ENCODE assay signal across 21 cellular contexts in genomic region chr16:68377667-68378420, GRCh38.
DNase-seq lines count a peak whose midpoint lies in the region; ATAC-seq, FAIRE-seq and TF ChIP-seq lines count a peak whose summit lies in the region.
"Had no signal": no experiment of that assay in that cellular context is flagged by ENCODE, and none has a peak within 500 bp of the region (broad histone marks: within the 10 kb centered on the region; RNA-seq: fewer than 3 reads in every experiment).

No MANE protein-coding gene starts in this region.

- BruUV-seq in Caco-2 (replicated peaks; lab: Mats Ljungman, UMichigan), result no TSS peak

- no peaks in the 10 kb centered on the region for H3K4me1 Mint-ChIP-seq in astrocyte (ENCODE audit: low read depth, unreplicated experiment)
- H3K4me1 Mint-ChIP-seq in Caco-2 (ENCODE audit: low read depth, unreplicated experiment), result peaks cover 6% of the 10 kb centered on the region

- CTCF ChIA-PET in Caco-2 (lab: Charles Lee), result interaction anchor here (0.6 kb wide), 1 partner anchor 727 kb away, joined by 5 read pairs; no protein-coding TSS in a partner anchor

- H3K36me3 ChIP-seq in astrocyte (ENCODE audit: insufficient read depth, low read length) (no peaks in the 10 kb centered on the region), gastroesophageal sphincter (no peaks in the 10 kb centered on the region), uterus (no peaks in the 10 kb centered on the region), Caco-2 (ENCODE audit: control insufficient read depth, insufficient read depth, low read length) (no peaks in the 10 kb centered on the region)
- H3K36me3 ChIP-seq: gastrocnemius medialis, sigmoid colon, thoracic aorta had no signal

- TF ChIP-seq POLR2A in gastroesophageal sphincter (IDR thresholded peaks at IDR 0.05) (no peak), uterus (IDR thresholded peaks at IDR 0.05) (no peak)

- H3K36me3 Mint-ChIP-seq in astrocyte (ENCODE audit: low read depth, unreplicated experiment), result peaks cover 1% of the 10 kb centered on the region
- H3K36me3 Mint-ChIP-seq in Caco-2 (ENCODE audit: insufficient read depth, unreplicated experiment), result no peaks in the 10 kb centered on the region

- POLR2A ChIA-PET in Caco-2 (lab: Charles Lee), result interaction anchor here (0.5 to 0.6 kb wide), 2 partner anchors 481 to 749 kb away, joined by 4 to 7 read pairs; no protein-coding TSS in a partner anchor

- DNase-seq in DMS53 (lab: John Stamatoyannopoulos, UW) (peak; percentile 17), DMS53 treated with DMSO at 0.1 percent for 48 hours (lab: John Stamatoyannopoulos, UW; ENCODE audit: unreplicated experiment) (no peak), astrocyte (ENCODE audit: low read depth) (peak; percentile 18), retinal pigment epithelial cell (ENCODE audit: low read depth) (peak; percentile 78), uterus (no peak), GM19240 (ENCODE audit: insufficient read length, low spot score) (no peak), Caco-2 (no peak)
- DNase-seq: 8988T; activated CD4-positive, alpha-beta T cell treated with anti-CD3 and anti-CD28 coated beads for 48 hours; activated naive CD4-positive, alpha-beta T cell treated with anti-CD3 and anti-CD28 coated beads, Interleukin-2, amount 50 U/mL, for 16 hours; gastrocnemius medialis; mesenchymal stem cell; NCI-H2029; nephron progenitor cell; sigmoid colon; stimulated activated CD4-positive, alpha-beta T cell treated with anti-CD3 and anti-CD28 coated beads, Interleukin-2, amount 100 ng/mL, for 48 hours had no signal

- no peak overlapping the region for H3K4me2 ChIP-seq in astrocyte (ENCODE audit: low read length)

- H3K27ac Mint-ChIP-seq in astrocyte (ENCODE audit: unreplicated experiment) (no peak overlapping the region), Caco-2 (ENCODE audit: unreplicated experiment) (no peak overlapping the region)
- H3K27ac Mint-ChIP-seq: nephron progenitor cell had no signal

- no peak for TF ChIP-seq CTCF in astrocyte (IDR thresholded peaks at IDR 0.05; ENCODE audit: insufficient read depth, low read depth, low read length)
- no peak for TF ChIP-seq CTCF in gastroesophageal sphincter (IDR thresholded peaks at IDR 0.05)
- no peak for TF ChIP-seq CTCF in retinal pigment epithelial cell (conservative IDR thresholded peaks at IDR 0.05; ENCODE audit: low read depth, low read length)
- no peak for TF ChIP-seq CTCF in uterus (IDR thresholded peaks at IDR 0.05)
- no peak for TF ChIP-seq CTCF in Caco-2 (IDR thresholded peaks at IDR 0.05; ENCODE audit: insufficient read depth in 1 of 2, low read depth in 1 of 2, low read length in 1 of 2, severe bottlenecking in 1 of 2, unreplicated experiment in 1 of 2)

- no peaks in the 10 kb centered on the region for H3K9me3 ChIP-seq in astrocyte (ENCODE audit: insufficient read depth, low read depth, low read length)
- H3K9me3 ChIP-seq in gastroesophageal sphincter, result no peaks in the 10 kb centered on the region
- H3K9me3 ChIP-seq in uterus, result no peaks in the 10 kb centered on the region
- no peaks in the 10 kb centered on the region for H3K9me3 ChIP-seq in Caco-2
- H3K9me3 ChIP-seq: gastrocnemius medialis, sigmoid colon, thoracic aorta had no signal

- H3K4me3 ChIP-seq in astrocyte (ENCODE audit: insufficient read depth, low read depth, low read length) (no peak overlapping the region), gastroesophageal sphincter (no peak overlapping the region), retinal pigment epithelial cell (ENCODE audit: low read length) (no peak overlapping the region), uterus (no peak overlapping the region), Caco-2 (ENCODE audit: low read depth, low read length) (no peak overlapping the region)
- H3K4me3 ChIP-seq: gastrocnemius medialis, sigmoid colon, thoracic aorta had no signal

- no peaks in the 10 kb centered on the region for H3K79me2 ChIP-seq in astrocyte (ENCODE audit: insufficient read depth, low read length)

- no peaks in the 10 kb centered on the region for H4K20me1 ChIP-seq in astrocyte (ENCODE audit: insufficient read depth, low read length)

- H3K4me3 Mint-ChIP-seq in astrocyte (ENCODE audit: unreplicated experiment), result no peak overlapping the region
- H3K4me3 Mint-ChIP-seq in Caco-2 (ENCODE audit: unreplicated experiment), result no peak overlapping the region
- H3K4me3 Mint-ChIP-seq: nephron progenitor cell had no signal

- H3K4me1 ChIP-seq in astrocyte (ENCODE audit: insufficient read depth, low read length) (no peaks in the 10 kb centered on the region), gastroesophageal sphincter (no peaks in the 10 kb centered on the region), uterus (no peaks in the 10 kb centered on the region), Caco-2 (0 out of 2 replicates have a peak, but pooled peaks cover 4% of the 10 kb centered on the region)
- H3K4me1 ChIP-seq: gastrocnemius medialis, sigmoid colon had no signal

- FAIRE-seq in astrocyte (lab: Jason Lieb, UNC), result no peak
- FAIRE-seq: endometrium, GM12892, H54 had no signal

- H3K27me3 Mint-ChIP-seq in astrocyte (ENCODE audit: low read depth, unreplicated experiment), result peaks cover 54% of the 10 kb centered on the region
- no peaks in the 10 kb centered on the region for H3K27me3 Mint-ChIP-seq in Caco-2 (ENCODE audit: insufficient read depth, unreplicated experiment)

- intact Hi-C loops in uterus (cut with DNase I; ENCODE audit: low total_unique reads), result no loop called here
- intact Hi-C loops in Caco-2 (cut with micrococcal nuclease; ENCODE audit: unreplicated experiment), result no loop called here

- WGBS in gastroesophageal sphincter (ENCODE audit: low coverage in 1 of 2), 2 donors, result 100% methylated on average over 1 of the region's 13 CpGs; no CpG with 5 or more reads in 1 of the 2 donors

- H3K27me3 ChIP-seq in astrocyte (ENCODE audit: insufficient read depth, low read length) (peaks cover 2% of the 10 kb centered on the region), gastroesophageal sphincter (no peaks in the 10 kb centered on the region), uterus (no peaks in the 10 kb centered on the region), Caco-2 (replicated peaks; ENCODE audit: control insufficient read depth, insufficient read depth, low read length) (no peaks in the 10 kb centered on the region)
- H3K27me3 ChIP-seq: gastrocnemius medialis, sigmoid colon had no signal

- no peak overlapping the region for H2AFZ ChIP-seq in astrocyte (ENCODE audit: low read depth, low read length)

- H3K9ac ChIP-seq in astrocyte (ENCODE audit: low read length), result no peak overlapping the region

- no peak for TF ChIP-seq EP300 in gastroesophageal sphincter (IDR thresholded peaks at IDR 0.05)

- H3K27ac ChIP-seq in astrocyte (ENCODE audit: low read depth, low read length), result no peak overlapping the region
- H3K27ac ChIP-seq in gastroesophageal sphincter, result no peak overlapping the region
- H3K27ac ChIP-seq in uterus, result no peak overlapping the region
- H3K27ac ChIP-seq: gastrocnemius medialis, sigmoid colon, thoracic aorta had no signal

- no peaks in the 10 kb centered on the region for H3K9me3 Mint-ChIP-seq in astrocyte (ENCODE audit: unreplicated experiment)
- no peaks in the 10 kb centered on the region for H3K9me3 Mint-ChIP-seq in Caco-2 (ENCODE audit: unreplicated experiment)
- H3K9me3 Mint-ChIP-seq: nephron progenitor cell had no signal

- peak; percentile 32 for ATAC-seq in gastroesophageal sphincter
- ATAC-seq: gastrocnemius medialis had no signal

Comparison
In these comparisons a context has a peak if more than half of its experiments do, and no peak if none do; other contexts are left out.
1. DNase-seq: peak in DMS53 (single experiment), astrocyte (single experiment) and retinal pigment epithelial cell (single experiment); none in DMS53 treated with DMSO at 0.1 percent for 48 hours (single experiment), uterus (0 of 2), GM19240 (single experiment) and Caco-2 (0 of 2).